2 cellular contexts compared by ENCODE assay signal in the genomic region with DNA sequence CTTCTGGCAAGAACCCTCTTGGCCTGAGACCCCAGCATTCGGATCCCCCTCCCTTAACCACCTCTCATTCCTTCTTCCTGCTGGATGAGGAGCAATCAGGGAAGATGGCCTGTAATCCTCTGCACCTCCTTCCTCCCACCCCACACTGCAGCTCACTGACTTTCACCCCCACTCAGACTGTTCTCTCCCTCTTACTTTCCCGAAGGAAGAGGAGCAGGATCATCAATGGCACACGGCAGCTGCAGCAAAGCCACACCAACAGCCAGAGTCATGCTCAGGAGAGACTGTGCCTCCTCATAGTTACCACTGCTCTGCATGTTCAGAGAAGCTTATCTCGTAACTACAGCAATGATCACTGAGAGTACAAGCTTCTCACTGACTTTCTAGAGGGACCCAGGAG.
TF ChIP-seq lines count a peak whose summit lies in the region.

No MANE protein-coding gene starts in this region.

TF ChIP-seq in SK-N-SH, 30 proteins besides CTCF, POLR2A, EP300 and RAD21 (continued from another document):
- TF ChIP-seq, protein P1, sequence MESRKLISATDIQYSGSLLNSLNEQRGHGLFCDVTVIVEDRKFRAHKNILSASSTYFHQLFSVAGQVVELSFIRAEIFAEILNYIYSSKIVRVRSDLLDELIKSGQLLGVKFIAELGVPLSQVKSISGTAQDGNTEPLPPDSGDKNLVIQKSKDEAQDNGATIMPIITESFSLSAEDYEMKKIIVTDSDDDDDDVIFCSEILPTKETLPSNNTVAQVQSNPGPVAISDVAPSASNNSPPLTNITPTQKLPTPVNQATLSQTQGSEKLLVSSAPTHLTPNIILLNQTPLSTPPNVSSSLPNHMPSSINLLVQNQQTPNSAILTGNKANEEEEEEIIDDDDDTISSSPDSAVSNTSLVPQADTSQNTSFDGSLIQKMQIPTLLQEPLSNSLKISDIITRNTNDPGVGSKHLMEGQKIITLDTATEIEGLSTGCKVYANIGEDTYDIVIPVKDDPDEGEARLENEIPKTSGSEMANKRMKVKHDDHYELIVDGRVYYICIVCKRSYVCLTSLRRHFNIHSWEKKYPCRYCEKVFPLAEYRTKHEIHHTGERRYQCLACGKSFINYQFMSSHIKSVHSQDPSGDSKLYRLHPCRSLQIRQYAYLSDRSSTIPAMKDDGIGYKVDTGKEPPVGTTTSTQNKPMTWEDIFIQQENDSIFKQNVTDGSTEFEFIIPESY (IDR thresholded peaks at IDR 0.05; ENCODE audit: borderline replicate concordance, low read depth): no peak
- TF ChIP-seq, protein P2, sequence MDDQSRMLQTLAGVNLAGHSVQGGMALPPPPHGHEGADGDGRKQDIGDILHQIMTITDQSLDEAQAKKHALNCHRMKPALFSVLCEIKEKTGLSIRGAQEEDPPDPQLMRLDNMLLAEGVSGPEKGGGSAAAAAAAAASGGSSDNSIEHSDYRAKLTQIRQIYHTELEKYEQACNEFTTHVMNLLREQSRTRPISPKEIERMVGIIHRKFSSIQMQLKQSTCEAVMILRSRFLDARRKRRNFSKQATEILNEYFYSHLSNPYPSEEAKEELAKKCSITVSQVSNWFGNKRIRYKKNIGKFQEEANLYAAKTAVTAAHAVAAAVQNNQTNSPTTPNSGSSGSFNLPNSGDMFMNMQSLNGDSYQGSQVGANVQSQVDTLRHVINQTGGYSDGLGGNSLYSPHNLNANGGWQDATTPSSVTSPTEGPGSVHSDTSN (IDR thresholded peaks at IDR 0.05): no peak
TF ChIP-seq in SK-N-SH: peak in this region for 0.

TF ChIP-seq in SK-N-SH treated with all-trans-retinoic acid at 6 μM for 48 hours, 23 proteins besides CTCF, POLR2A, EP300 and RAD21 (continued from another document):
- TF ChIP-seq, protein P3, sequence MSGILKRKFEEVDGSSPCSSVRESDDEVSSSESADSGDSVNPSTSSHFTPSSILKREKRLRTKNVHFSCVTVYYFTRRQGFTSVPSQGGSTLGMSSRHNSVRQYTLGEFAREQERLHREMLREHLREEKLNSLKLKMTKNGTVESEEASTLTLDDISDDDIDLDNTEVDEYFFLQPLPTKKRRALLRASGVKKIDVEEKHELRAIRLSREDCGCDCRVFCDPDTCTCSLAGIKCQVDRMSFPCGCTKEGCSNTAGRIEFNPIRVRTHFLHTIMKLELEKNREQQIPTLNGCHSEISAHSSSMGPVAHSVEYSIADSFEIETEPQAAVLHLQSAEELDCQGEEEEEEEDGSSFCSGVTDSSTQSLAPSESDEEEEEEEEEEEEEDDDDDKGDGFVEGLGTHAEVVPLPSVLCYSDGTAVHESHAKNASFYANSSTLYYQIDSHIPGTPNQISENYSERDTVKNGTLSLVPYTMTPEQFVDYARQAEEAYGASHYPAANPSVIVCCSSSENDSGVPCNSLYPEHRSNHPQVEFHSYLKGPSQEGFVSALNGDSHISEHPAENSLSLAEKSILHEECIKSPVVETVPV (CRISPR knock-in tag; IDR thresholded peaks at IDR 0.05): no peak
- TF ChIP-seq ZC3H10 (CRISPR knock-in tag; IDR thresholded peaks at IDR 0.05): no peak
